Comparison of ENCODE assay signal across 15 cellular contexts in the genomic region with DNA sequence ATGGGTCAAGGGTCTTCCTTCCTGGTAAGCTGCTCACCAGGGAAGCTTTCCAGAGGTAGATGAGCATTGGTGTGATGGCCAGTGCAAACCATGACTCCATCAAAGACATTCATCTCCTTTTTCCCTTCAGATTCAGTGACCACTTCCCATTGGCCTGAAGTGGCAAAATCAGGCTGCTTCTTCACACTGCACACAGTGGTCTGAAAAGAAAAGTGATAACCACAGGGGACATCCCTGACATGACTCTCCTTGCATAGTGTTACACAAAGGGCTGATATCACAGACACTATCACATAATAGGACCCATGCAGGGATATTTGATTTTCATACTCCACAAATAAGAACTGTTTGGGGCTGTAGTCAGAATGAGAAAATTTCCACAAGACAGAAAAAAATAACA. TPM values are rescaled to one million over a fixed set of nuclear protein-coding genes. Genes with fewer than 3 reads are reported as not detected.
DNase-seq lines count a peak whose midpoint lies in the region; ATAC-seq and TF ChIP-seq lines count a peak whose summit lies in the region.
"Had no signal": no experiment of that assay in that cellular context is flagged by ENCODE, and none has a peak within 500 bp of the region (broad histone marks: within the 10 kb centered on the region; RNA-seq: fewer than 3 reads in every experiment).

No MANE protein-coding gene starts in this region.

- no peak for TF ChIP-seq CTCF in Caco-2 (IDR thresholded peaks at IDR 0.05; ENCODE audit: insufficient read depth in 1 of 2, low read depth in 1 of 2, low read length in 1 of 2, severe bottlenecking in 1 of 2, unreplicated experiment in 1 of 2)
- TF ChIP-seq CTCF in natural killer cell (IDR thresholded peaks at IDR 0.05) = no peak
- TF ChIP-seq CTCF in sigmoid colon (IDR thresholded peaks at IDR 0.05) = no peak

- H3K9me3 Mint-ChIP-seq in Caco-2 (ENCODE audit: unreplicated experiment) = no peaks in the 10 kb centered on the region
- H3K9me3 Mint-ChIP-seq in immature natural killer cell = no peaks in the 10 kb centered on the region
- no peaks in the 10 kb centered on the region for H3K9me3 Mint-ChIP-seq in natural killer cell
- H3K9me3 Mint-ChIP-seq in activated CD4-positive, alpha-beta T cell treated with anti-CD3 and anti-CD28 coated beads for 36 hours (ENCODE audit: low read depth) = no peaks in the 10 kb centered on the region
- H3K9me3 Mint-ChIP-seq: CD4-positive, alpha-beta T cell; H9 had no signal

- BruUV-seq in Caco-2 (replicated peaks; lab: Mats Ljungman, UMichigan) = no TSS peak

- DNase-seq in Caco-2 = no peak
- peak; percentile 10 to 29 (median 12) for DNase-seq in immature natural killer cell
- no peak for DNase-seq in natural killer cell
- no peak for DNase-seq in NCI-H510A (lab: John Stamatoyannopoulos, UW)
- no peak for DNase-seq in stimulated activated CD4-positive, alpha-beta T cell treated with anti-CD3 and anti-CD28 coated beads, Interleukin-4, amount 100 ng/mL, for 1 hour
- no peak for DNase-seq in sigmoid colon
- DNase-seq in activated CD4-positive, alpha-beta T cell treated with anti-CD3 and anti-CD28 coated beads for 36 hours = no peak
- DNase-seq: Calu3; CD4-positive, alpha-beta T cell; DMS79 treated with DMSO at 0.1 percent for 48 hours; GF-D8; GOT3; H9 had no signal

- no peak overlapping the region for H3K9ac ChIP-seq in HUES48 (ENCODE audit: low read depth, low read length)

- intact Hi-C loops in Caco-2 (cut with micrococcal nuclease; ENCODE audit: unreplicated experiment) (no loop called here), natural killer cell (cut with micrococcal nuclease) (no loop called here), sigmoid colon (cut with DNase I) (no loop called here)
- intact Hi-C loops in activated CD4-positive, alpha-beta T cell treated with anti-CD3 and anti-CD28 coated beads for 36 hours (cut with DNase I, micrococcal nuclease) = no loop called here

- CTCF ChIA-PET in Caco-2 (lab: Charles Lee) = no interaction called here
- CTCF ChIA-PET in activated CD4-positive, alpha-beta T cell treated with anti-CD3 and anti-CD28 coated beads for 36 hours (lab: Charles Lee) = no interaction called here

- no peak for TF ChIP-seq EP300 in sigmoid colon (IDR thresholded peaks at IDR 0.05)

- no peak overlapping the region for H3K4me3 ChIP-seq in Caco-2 (ENCODE audit: low read depth, low read length)
- no peak overlapping the region for H3K4me3 ChIP-seq in HUES48 (ENCODE audit: low read depth, low read length)
- H3K4me3 ChIP-seq in sigmoid colon = no peak overlapping the region

- TF ChIP-seq POLR2A in sigmoid colon (IDR thresholded peaks at IDR 0.05) = no peak

- POLR2A ChIA-PET in Caco-2 (lab: Charles Lee) = no interaction called here
- POLR2A ChIA-PET in activated CD4-positive, alpha-beta T cell treated with anti-CD3 and anti-CD28 coated beads for 36 hours (lab: Charles Lee) = no interaction called here

- H3K27ac ChIP-seq in HUES48 (ENCODE audit: low read depth, low read length) (peak overlapping the region; percentile 42), sigmoid colon (no peak overlapping the region)

- H3K27me3 Mint-ChIP-seq in Caco-2 (ENCODE audit: insufficient read depth, unreplicated experiment) (no peaks in the 10 kb centered on the region), immature natural killer cell (ENCODE audit: low read depth in 3 of 3) (no peaks in the 10 kb centered on the region), natural killer cell (ENCODE audit: low read depth in 2 of 2) (peaks cover 0 to 5% of the 10 kb centered on the region in 2 donors)
- H3K27me3 Mint-ChIP-seq in activated CD4-positive, alpha-beta T cell treated with anti-CD3 and anti-CD28 coated beads for 36 hours = no peaks in the 10 kb centered on the region
- H3K27me3 Mint-ChIP-seq: CD4-positive, alpha-beta T cell had no signal

- H3K36me3 Mint-ChIP-seq in Caco-2 (ENCODE audit: insufficient read depth, unreplicated experiment) (no peaks in the 10 kb centered on the region), immature natural killer cell (peaks cover 14 to 34% (median 33%) of the 10 kb centered on the region in 3 donors), natural killer cell (peaks cover 12% of the 10 kb centered on the region)
- H3K36me3 Mint-ChIP-seq in activated CD4-positive, alpha-beta T cell treated with anti-CD3 and anti-CD28 coated beads for 36 hours (ENCODE audit: low read depth) = no peaks in the 10 kb centered on the region

- H3K27me3 ChIP-seq in Caco-2 (replicated peaks; ENCODE audit: control insufficient read depth, insufficient read depth, low read length) (no peaks in the 10 kb centered on the region), HUES48 (ENCODE audit: control insufficient read depth, insufficient read depth, low read length) (no peaks in the 10 kb centered on the region), sigmoid colon (no peaks in the 10 kb centered on the region)

- H3K4me1 Mint-ChIP-seq in Caco-2 (ENCODE audit: low read depth, unreplicated experiment) (peaks cover 42% of the 10 kb centered on the region), immature natural killer cell (peaks cover 7 to 13% of the 10 kb centered on the region in 2 donors), natural killer cell (peaks cover 10 to 11% of the 10 kb centered on the region in 2 donors)
- H3K4me1 Mint-ChIP-seq in activated CD4-positive, alpha-beta T cell treated with anti-CD3 and anti-CD28 coated beads for 36 hours = no peaks in the 10 kb centered on the region

- H3K36me3 ChIP-seq in Caco-2 (ENCODE audit: control insufficient read depth, insufficient read depth, low read length) (peaks cover 2% of the 10 kb centered on the region; the same call in 1 of the 2 replicates), HUES48 (ENCODE audit: control insufficient read depth, insufficient read depth, low read length) (no peaks in the 10 kb centered on the region), sigmoid colon (peaks cover 0 to 4% (median 0%) of the 10 kb centered on the region in 4 donors)

- H3K9me3 ChIP-seq in Caco-2 (no peaks in the 10 kb centered on the region), HUES48 (ENCODE audit: control insufficient read depth, insufficient read depth, low read length) (no peaks in the 10 kb centered on the region), sigmoid colon (no peaks in the 10 kb centered on the region)

- H3K4me3 Mint-ChIP-seq in Caco-2 (ENCODE audit: unreplicated experiment) (no peak overlapping the region), immature natural killer cell (no peak overlapping the region), natural killer cell (no peak overlapping the region)
- no peak overlapping the region for H3K4me3 Mint-ChIP-seq in activated CD4-positive, alpha-beta T cell treated with anti-CD3 and anti-CD28 coated beads for 36 hours
- H3K4me3 Mint-ChIP-seq: CD4-positive, alpha-beta T cell; H9 had no signal

- peak in 2 of 3 donors; percentile 40 to 84 for ATAC-seq in natural killer cell
- ATAC-seq in activated CD4-positive, alpha-beta T cell treated with anti-CD3 and anti-CD28 coated beads for 36 hours = no peak

- peak overlapping the region; percentile 42 for H3K27ac Mint-ChIP-seq in Caco-2 (ENCODE audit: unreplicated experiment)
- H3K27ac Mint-ChIP-seq in immature natural killer cell = no peak overlapping the region
- H3K27ac Mint-ChIP-seq in natural killer cell = no peak overlapping the region
- no peak overlapping the region for H3K27ac Mint-ChIP-seq in activated CD4-positive, alpha-beta T cell treated with anti-CD3 and anti-CD28 coated beads for 36 hours
- H3K27ac Mint-ChIP-seq: CD4-positive, alpha-beta T cell; H9 had no signal

- peaks cover 51% of the 10 kb centered on the region for H3K4me1 ChIP-seq in Caco-2
- H3K4me1 ChIP-seq in HUES48 (ENCODE audit: control insufficient read depth, insufficient read depth, low read length) = no peaks in the 10 kb centered on the region
- peaks cover 0 to 15% (median 5%) of the 10 kb centered on the region in 4 donors for H3K4me1 ChIP-seq in sigmoid colon

RNA-seq across cellular contexts. Expression of a gene that starts 11.9 kb away (rescaled TPM):
- total RNA-seq in Caco-2 (2022) = 1.9 and 2.0 TPM in 2 replicates
- 10 to 100 TPM in 1 of 3 donors, 1 to 10 TPM in 2; 1.7 to 12.3 (median 2.8) TPM for polyA plus RNA-seq in immature natural killer cell
- total RNA-seq in natural killer cell = 1 to 10 TPM; 5.8 to 6.0 (median 6.0) TPM
- 1 to 10 TPM; 1.9 to 7.1 (median 3.2) TPM for total RNA-seq in sigmoid colon
- 10 to 100 TPM; 10.2 to 48.8 (median 40.2) TPM for polyA plus RNA-seq in sigmoid colon
- total RNA-seq in activated CD4-positive, alpha-beta T cell treated with anti-CD3 and anti-CD28 coated beads for 36 hours = under 1 TPM; 0.37 to 0.53 TPM
- total RNA-seq: A172 had no signal

RNA-seq across cellular contexts. Expression of a gene that starts 29.2 kb away (rescaled TPM):
- total RNA-seq in Caco-2 (2022) (55.4 and 56.2 TPM in 2 replicates), natural killer cell (10 to 100 TPM; 35.8 to 45.7 (median 44.0) TPM), sigmoid colon (10 to 100 TPM; 19.7 to 27.4 (median 23.6) TPM)
- polyA plus RNA-seq in immature natural killer cell (10 to 100 TPM; 12.6 to 22.9 (median 14.3) TPM), sigmoid colon (10 to 100 TPM; 12.6 to 20.6 (median 18.3) TPM)
- total RNA-seq in activated CD4-positive, alpha-beta T cell treated with anti-CD3 and anti-CD28 coated beads for 36 hours = 10 to 100 TPM; 56.1 to 69.2 TPM

RNA-seq across cellular contexts. Expression of a gene that starts 41.0 kb away (rescaled TPM):
- total RNA-seq in Caco-2 (2022) = 30.1 and 31.5 TPM in 2 replicates
- polyA plus RNA-seq in immature natural killer cell = 1 to 10 TPM; 1.0 to 2.7 (median 2.3) TPM
- total RNA-seq in natural killer cell = 10 to 100 TPM; 15.1 to 19.1 (median 16.0) TPM
- 10 to 100 TPM; 33.5 to 40.3 (median 38.5) TPM for total RNA-seq in sigmoid colon
- 1 to 10 TPM; 5.4 to 6.9 (median 6.7) TPM for polyA plus RNA-seq in sigmoid colon
- total RNA-seq in activated CD4-positive, alpha-beta T cell treated with anti-CD3 and anti-CD28 coated beads for 36 hours = 1 to 10 TPM; 4.8 to 7.0 TPM

Comparison
In these comparisons a context has a peak if more than half of its experiments do, and no peak if none do; other contexts are left out.
1. DNase-seq: peak in immature natural killer cell (3 of 3); none in Caco-2 (0 of 2), natural killer cell (single experiment), NCI-H510A (single experiment), stimulated activated CD4-positive, alpha-beta T cell treated with anti-CD3 and anti-CD28 coated beads, Interleukin-4, amount 100 ng/mL, for 1 hour (single experiment), sigmoid colon (single experiment) and activated CD4-positive, alpha-beta T cell treated with anti-CD3 and anti-CD28 coated beads for 36 hours (single experiment).